Comparison of ENCODE assay signal across 8 cellular contexts in the genomic region with DNA sequence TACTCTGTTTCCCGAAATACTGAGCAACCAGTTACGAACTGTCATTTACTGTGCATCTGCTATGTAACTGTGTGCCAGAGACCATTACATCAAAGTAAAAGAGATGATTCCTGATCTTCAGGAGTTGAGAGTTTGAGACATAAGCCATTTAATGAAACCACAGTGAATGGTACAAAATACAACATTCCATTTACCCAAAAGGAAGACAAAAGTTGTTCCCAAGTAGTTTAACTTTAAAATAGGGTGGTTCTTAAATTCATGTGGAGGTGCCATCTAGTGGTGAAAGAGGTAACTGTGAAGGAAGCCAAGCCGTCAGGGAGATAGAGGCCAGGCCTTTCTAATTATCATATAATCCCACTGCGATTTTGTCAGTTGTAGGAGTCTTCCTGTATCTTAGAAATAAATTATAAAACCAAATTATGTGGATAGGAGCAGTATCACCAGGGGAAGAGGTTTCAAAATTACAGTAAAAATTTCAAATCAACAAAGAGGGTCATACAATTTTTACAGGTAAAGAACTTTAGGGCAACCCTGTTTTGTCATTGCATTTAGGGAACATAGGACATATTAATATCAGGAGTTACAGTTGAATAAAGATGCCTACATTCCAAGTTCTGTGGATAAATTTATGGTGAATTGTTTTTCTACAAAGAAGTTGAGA.
DNase-seq lines count a peak whose midpoint lies in the region; ATAC-seq, FAIRE-seq and TF ChIP-seq lines count a peak whose summit lies in the region.

No MANE protein-coding gene starts in this region.

- no peak overlapping the region for H3K4me3 ChIP-seq in prostate gland

- peak; percentile 55 for FAIRE-seq in frontal cortex (lab: Jason Lieb, UNC)

- H3K27ac ChIP-seq in prostate gland = no peak overlapping the region

- peak; percentile 64 for DNase-seq in AG08395 (ENCODE audit: low spot score)
- peak; percentile 46 for DNase-seq in GM04504 (ENCODE audit: low read depth)
- DNase-seq in NCI-H2029 (lab: John Stamatoyannopoulos, UW) = peak; percentile 12
- peak; percentile 30 for DNase-seq in WTC11 (ENCODE audit: low spot score)
- DNase-seq in frontal cortex (ENCODE audit: low spot score in 2 of 2) = peak in 1 of 2 donors; percentile 46
- DNase-seq in prostate gland (ENCODE audit: low spot score) = peak; percentile 29
- no peak for DNase-seq in effector CD8-positive, alpha-beta T cell (lab: John Stamatoyannopoulos, UW)

- H3K36me3 ChIP-seq in prostate gland = peaks cover 0 to 4% of the 10 kb centered on the region in 2 donors

- no peaks in the 10 kb centered on the region for H3K4me1 Mint-ChIP-seq in WTC11

- intact Hi-C loops in prostate gland (cut with DNase I) = loop anchor here (5.0 kb wide), 3 partner anchors 68 to 373 kb away; a partner anchor contains a TSS

- H3K27me3 Mint-ChIP-seq in WTC11 (ENCODE audit: low read depth) = no peaks in the 10 kb centered on the region

- no peaks in the 10 kb centered on the region for H3K27me3 ChIP-seq in prostate gland (replicated peaks; ENCODE audit: insufficient read depth)

- H3K36me3 Mint-ChIP-seq in WTC11 = peaks cover 3% of the 10 kb centered on the region; the same call in 1 of the 2 replicates

- 70% methylated on average over 4 of the region's 4 CpGs for WGBS in prostate gland

- POLR2A ChIA-PET in WTC11 (lab: Charles Lee) = no interaction called here

- peak; percentile 72 for ATAC-seq in WTC11
- ATAC-seq in HG03342 (IDR thresholded peaks at IDR 0.05; ENCODE audit: unreplicated experiment) = no peak

- H3K4me1 ChIP-seq in prostate gland (replicated peaks) = peaks cover 4% of the 10 kb centered on the region

- no peak for TF ChIP-seq POLR2A in prostate gland (IDR thresholded peaks at IDR 0.05)

- TF ChIP-seq CTCF in WTC11 (IDR thresholded peaks at IDR 0.05) (peak; percentile 66), prostate gland (IDR thresholded peaks at IDR 0.05) (peak; percentile 49 to 76 (median 70))

- peaks cover 3% of the 10 kb centered on the region for H3K9me3 Mint-ChIP-seq in WTC11

- CTCF ChIA-PET in WTC11 (lab: Charles Lee) = interaction anchor here (1.6 to 4.3 kb wide), 5 partner anchors 31 to 303 kb away, joined by 4 to 41 read pairs (median 11); no protein-coding TSS in a partner anchor

- H3K27ac Mint-ChIP-seq in WTC11 = no peak overlapping the region

- no peaks in the 10 kb centered on the region for H3K9me3 ChIP-seq in prostate gland

- H3K4me3 Mint-ChIP-seq in WTC11 = no peak overlapping the region

TF ChIP-seq in WTC11, 78 proteins besides CTCF, POLR2A, EP300 and RAD21:
- TF ChIP-seq CREM (CRISPR knock-in tag; IDR thresholded peaks at IDR 0.05) (no peak), CREB1 (CRISPR knock-in tag; IDR thresholded peaks at IDR 0.05) (no peak), ETV6 (CRISPR knock-in tag; IDR thresholded peaks at IDR 0.05) (no peak), PRRX2 (CRISPR knock-in tag; IDR thresholded peaks at IDR 0.05) (no peak), MXD4 (CRISPR knock-in tag; IDR thresholded peaks at IDR 0.05; ENCODE audit: borderline replicate concordance) (no peak), TEAD4 (CRISPR knock-in tag; IDR thresholded peaks at IDR 0.05) (no peak), JAZF1 (CRISPR knock-in tag; IDR thresholded peaks at IDR 0.05) (no peak), TP53 (CRISPR knock-in tag; IDR thresholded peaks at IDR 0.05) (no peak), NR3C1 (CRISPR knock-in tag; conservative IDR thresholded peaks at IDR 0.05; ENCODE audit: low read depth) (no peak)
- TF ChIP-seq, protein P1, sequence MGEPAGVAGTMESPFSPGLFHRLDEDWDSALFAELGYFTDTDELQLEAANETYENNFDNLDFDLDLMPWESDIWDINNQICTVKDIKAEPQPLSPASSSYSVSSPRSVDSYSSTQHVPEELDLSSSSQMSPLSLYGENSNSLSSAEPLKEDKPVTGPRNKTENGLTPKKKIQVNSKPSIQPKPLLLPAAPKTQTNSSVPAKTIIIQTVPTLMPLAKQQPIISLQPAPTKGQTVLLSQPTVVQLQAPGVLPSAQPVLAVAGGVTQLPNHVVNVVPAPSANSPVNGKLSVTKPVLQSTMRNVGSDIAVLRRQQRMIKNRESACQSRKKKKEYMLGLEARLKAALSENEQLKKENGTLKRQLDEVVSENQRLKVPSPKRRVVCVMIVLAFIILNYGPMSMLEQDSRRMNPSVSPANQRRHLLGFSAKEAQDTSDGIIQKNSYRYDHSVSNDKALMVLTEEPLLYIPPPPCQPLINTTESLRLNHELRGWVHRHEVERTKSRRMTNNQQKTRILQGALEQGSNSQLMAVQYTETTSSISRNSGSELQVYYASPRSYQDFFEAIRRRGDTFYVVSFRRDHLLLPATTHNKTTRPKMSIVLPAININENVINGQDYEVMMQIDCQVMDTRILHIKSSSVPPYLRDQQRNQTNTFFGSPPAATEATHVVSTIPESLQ (CRISPR knock-in tag; IDR thresholded peaks at IDR 0.05) = no peak
- TF ChIP-seq, protein P2, sequence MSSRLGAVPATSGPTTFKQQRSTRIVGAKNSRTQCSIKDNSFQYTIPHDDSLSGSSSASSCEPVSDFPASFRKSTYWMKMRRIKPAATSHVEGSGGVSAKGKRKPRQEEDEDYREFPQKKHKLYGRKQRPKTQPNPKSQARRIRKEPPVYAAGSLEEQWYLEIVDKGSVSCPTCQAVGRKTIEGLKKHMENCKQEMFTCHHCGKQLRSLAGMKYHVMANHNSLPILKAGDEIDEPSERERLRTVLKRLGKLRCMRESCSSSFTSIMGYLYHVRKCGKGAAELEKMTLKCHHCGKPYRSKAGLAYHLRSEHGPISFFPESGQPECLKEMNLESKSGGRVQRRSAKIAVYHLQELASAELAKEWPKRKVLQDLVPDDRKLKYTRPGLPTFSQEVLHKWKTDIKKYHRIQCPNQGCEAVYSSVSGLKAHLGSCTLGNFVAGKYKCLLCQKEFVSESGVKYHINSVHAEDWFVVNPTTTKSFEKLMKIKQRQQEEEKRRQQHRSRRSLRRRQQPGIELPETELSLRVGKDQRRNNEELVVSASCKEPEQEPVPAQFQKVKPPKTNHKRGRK (CRISPR knock-in tag; IDR thresholded peaks at IDR 0.05; ENCODE audit: borderline replicate concordance) = no peak
- TF ChIP-seq, protein P3, sequence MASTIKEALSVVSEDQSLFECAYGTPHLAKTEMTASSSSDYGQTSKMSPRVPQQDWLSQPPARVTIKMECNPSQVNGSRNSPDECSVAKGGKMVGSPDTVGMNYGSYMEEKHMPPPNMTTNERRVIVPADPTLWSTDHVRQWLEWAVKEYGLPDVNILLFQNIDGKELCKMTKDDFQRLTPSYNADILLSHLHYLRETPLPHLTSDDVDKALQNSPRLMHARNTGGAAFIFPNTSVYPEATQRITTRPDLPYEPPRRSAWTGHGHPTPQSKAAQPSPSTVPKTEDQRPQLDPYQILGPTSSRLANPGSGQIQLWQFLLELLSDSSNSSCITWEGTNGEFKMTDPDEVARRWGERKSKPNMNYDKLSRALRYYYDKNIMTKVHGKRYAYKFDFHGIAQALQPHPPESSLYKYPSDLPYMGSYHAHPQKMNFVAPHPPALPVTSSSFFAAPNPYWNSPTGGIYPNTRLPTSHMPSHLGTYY (CRISPR knock-in tag; IDR thresholded peaks at IDR 0.05) = no peak
- TF ChIP-seq, protein P4, sequence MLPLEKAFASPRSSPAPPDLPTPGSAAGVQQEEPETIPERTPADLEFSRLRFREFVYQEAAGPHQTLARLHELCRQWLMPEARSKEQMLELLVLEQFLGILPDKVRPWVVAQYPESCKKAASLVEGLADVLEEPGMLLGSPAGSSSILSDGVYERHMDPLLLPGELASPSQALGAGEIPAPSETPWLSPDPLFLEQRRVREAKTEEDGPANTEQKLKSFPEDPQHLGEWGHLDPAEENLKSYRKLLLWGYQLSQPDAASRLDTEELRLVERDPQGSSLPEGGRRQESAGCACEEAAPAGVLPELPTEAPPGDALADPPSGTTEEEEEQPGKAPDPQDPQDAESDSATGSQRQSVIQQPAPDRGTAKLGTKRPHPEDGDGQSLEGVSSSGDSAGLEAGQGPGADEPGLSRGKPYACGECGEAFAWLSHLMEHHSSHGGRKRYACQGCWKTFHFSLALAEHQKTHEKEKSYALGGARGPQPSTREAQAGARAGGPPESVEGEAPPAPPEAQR (CRISPR knock-in tag; IDR thresholded peaks at IDR 0.05) = no peak
TF ChIP-seq in WTC11: peak in this region for 0.
